21 cellular contexts compared by ENCODE assay signal in genomic region chr4:162650166-162650565, GRCh38.
"Had no signal": no experiment of that assay in that cellular context is flagged by ENCODE, and none has a peak within 500 bp of the region (broad histone marks: within the 10 kb centered on the region; RNA-seq: fewer than 3 reads in every experiment).

No MANE protein-coding gene starts in this region.

- H3K9me3 ChIP-seq: colonic mucosa, esophagus muscularis mucosa, gastrocnemius medialis, left lung, lower lobe of right lung had no signal

- H3K4me3 ChIP-seq: colonic mucosa, esophagus muscularis mucosa, gastrocnemius medialis, heart right ventricle, left lung, lower lobe of right lung had no signal

- ATAC-seq: effector memory CD8-positive, alpha-beta T cell; foreskin keratinocyte; gastrocnemius medialis; heart right ventricle; left cardiac atrium; left lung; left ventricle myocardium superior; lower lobe of right lung had no signal

- H3K27ac ChIP-seq: colonic mucosa, esophagus muscularis mucosa, foreskin keratinocyte, gastrocnemius medialis, heart right ventricle, left lung, lower lobe of right lung had no signal

- FAIRE-seq: endothelial cell of umbilical vein, islet of Langerhans, keratinocyte had no signal

- H3K36me3 ChIP-seq: colonic mucosa, esophagus muscularis mucosa, gastrocnemius medialis, heart right ventricle, left lung, lower lobe of right lung had no signal

- H3K4me1 ChIP-seq: colonic mucosa, esophagus muscularis mucosa, foreskin keratinocyte, gastrocnemius medialis, heart right ventricle, left lung, lower lobe of right lung had no signal

- H3K27me3 ChIP-seq: colonic mucosa, esophagus muscularis mucosa, foreskin keratinocyte, gastrocnemius medialis, heart right ventricle, left lung had no signal

- DNase-seq: colonic mucosa; cortex of kidney; effector CD8-positive, alpha-beta T cell; effector memory CD8-positive, alpha-beta T cell; endodermal cell; foreskin keratinocyte; gastrocnemius medialis; glutamatergic neuron; head of caudate nucleus; heart right ventricle; hippocampal formation; left cardiac atrium; left lung; left ventricle myocardium superior; lower lobe of right lung; mesenchymal stem cell; midbrain had no signal
